In genomic region chr11:15213471-15214231, GRCh38 we compare ENCODE assay signal across 18 cellular contexts.
DNase-seq lines count a peak whose midpoint lies in the region; ATAC-seq and TF ChIP-seq lines count a peak whose summit lies in the region.
"Had no signal": no experiment of that assay in that cellular context is flagged by ENCODE, and none has a peak within 500 bp of the region (broad histone marks: within the 10 kb centered on the region; RNA-seq: fewer than 3 reads in every experiment).

No MANE protein-coding gene starts in this region.

- no peak overlapping the region for H3K27ac ChIP-seq in foreskin keratinocyte
- H3K27ac ChIP-seq: BLaER1, KMS-11, RWPE1 had no signal

- H3K27me3 ChIP-seq in foreskin keratinocyte, result no peaks in the 10 kb centered on the region
- H3K27me3 ChIP-seq: BLaER1 had no signal

- ATAC-seq in foreskin keratinocyte (peak; percentile 15), HG03378 (IDR thresholded peaks at IDR 0.05; ENCODE audit: unreplicated experiment) (no peak)
- ATAC-seq: GM12878 had no signal

- peak in 2 of 3 experiments; percentile 23 to 65 for DNase-seq in NCI-H1417 (lab: John Stamatoyannopoulos, UW)
- DNase-seq in NCI-H1417 treated with DMSO at 0.1 percent for 48 hours (lab: John Stamatoyannopoulos, UW), result no peak
- DNase-seq in NCI-H748 (lab: John Stamatoyannopoulos, UW; ENCODE audit: unreplicated experiment), result peak; percentile 69
- peak in 1 of 2 donors; percentile 20 for DNase-seq in foreskin keratinocyte
- DNase-seq in mucosa of gallbladder (ENCODE audit: low spot score), result peak; percentile 17
- no peak for DNase-seq in AML-193 (lab: John Stamatoyannopoulos, UW)
- DNase-seq in activated CD4-positive, alpha-beta T cell treated with anti-CD3 and anti-CD28 coated beads, Interleukin-2, amount 50 U/mL, for 4 hours, result no peak
- DNase-seq: 8988T; CD8-positive, alpha-beta memory T cell; GDM1; GOT3; NCI-H1105; NCI-H1930 had no signal

- H3K4me1 ChIP-seq in foreskin keratinocyte, result no peaks in the 10 kb centered on the region
- H3K4me1 ChIP-seq: BLaER1 had no signal

- no peak for TF ChIP-seq CTCF in foreskin keratinocyte (conservative IDR thresholded peaks at IDR 0.05)

Comparison
In these comparisons a context has a peak if more than half of its experiments do, and no peak if none do; other contexts are left out.
1. DNase-seq: peak in NCI-H1417 (2 of 3), NCI-H748 (single experiment) and mucosa of gallbladder (single experiment); none in NCI-H1417 treated with DMSO at 0.1 percent for 48 hours (single experiment), AML-193 (0 of 2) and activated CD4-positive, alpha-beta T cell treated with anti-CD3 and anti-CD28 coated beads, Interleukin-2, amount 50 U/mL, for 4 hours (0 of 2).